Comparison of ENCODE assay signal across 9 cellular contexts in genomic region chr20:62922451-62922921, GRCh38. TPM values are rescaled to one million over a fixed set of nuclear protein-coding genes. Genes with fewer than 3 reads are reported as not detected.
DNase-seq lines count a peak whose midpoint lies in the region; ATAC-seq and TF ChIP-seq lines count a peak whose summit lies in the region.
"Had no signal": no experiment of that assay in that cellular context is flagged by ENCODE, and none has a peak within 500 bp of the region (broad histone marks: within the 10 kb centered on the region; RNA-seq: fewer than 3 reads in every experiment).

No MANE protein-coding gene starts in this region.

- TF ChIP-seq CTCF in HEK293 (tag by site-specific recombination; IDR thresholded peaks at IDR 0.05), result no peak
- TF ChIP-seq CTCF in heart right ventricle (IDR thresholded peaks at IDR 0.05), result no peak

- CTCF ChIA-PET in HEK293 (lab: Yijun Ruan, JAX), result interaction anchor here (1.0 to 3.6 kb wide), 3 partner anchors 12 to 86 kb away, joined by 4 to 33 read pairs (median 12); no protein-coding TSS in a partner anchor

- intact Hi-C loops in heart right ventricle (cut with DNase I), result no loop called here

- ATAC-seq in GM18909 (IDR thresholded peaks at IDR 0.05; ENCODE audit: poor library complexity, unreplicated experiment) (no peak), heart right ventricle (no peak)

- no peak overlapping the region for H3K27ac ChIP-seq in HEK293 (ENCODE audit: extremely low read depth, low read depth, low read length)
- H3K27ac ChIP-seq in esophagus (ENCODE audit: low read depth in 2 of 2, low read length in 1 of 2), result peak overlapping the region; percentile 19 to 72
- peak overlapping the region in 5 of 10 donors; percentile 43 to 99 (median 98) for H3K27ac ChIP-seq in heart right ventricle

- no peaks in the 10 kb centered on the region for H3K36me3 ChIP-seq in HEK293 (ENCODE audit: control insufficient read depth in 2 of 2, insufficient read depth in 1 of 2, low read length in 2 of 2)
- H3K36me3 ChIP-seq in esophagus (ENCODE audit: control insufficient read depth in 2 of 2, insufficient read depth in 2 of 2, low read length in 1 of 2), result peaks cover 0 to 4% of the 10 kb centered on the region in 2 donors
- H3K36me3 ChIP-seq in heart right ventricle, result no peaks in the 10 kb centered on the region

- H3K4me1 ChIP-seq in HEK293 (ENCODE audit: control insufficient read depth, insufficient read depth, low read length) (peaks cover 44% of the 10 kb centered on the region), esophagus (ENCODE audit: control insufficient read depth in 2 of 2, insufficient read depth in 2 of 2, low read length in 1 of 2) (peaks cover 6 to 24% of the 10 kb centered on the region in 2 donors), heart right ventricle (peaks cover 40 to 89% (median 84%) of the 10 kb centered on the region in 9 donors)

- H3K27me3 ChIP-seq in esophagus (ENCODE audit: control insufficient read depth in 1 of 2, insufficient read depth in 2 of 2, low read length in 2 of 2), result no peaks in the 10 kb centered on the region
- H3K27me3 ChIP-seq in heart right ventricle, result no peaks in the 10 kb centered on the region

- DNase-seq in activated CD4-positive, alpha-beta T cell treated with anti-CD3 and anti-CD28 coated beads, Interleukin-2, amount 50 U/mL, for 48 hours, result peak; percentile 47 to 59
- peak; percentile 52 for DNase-seq in stimulated activated CD4-positive, alpha-beta T cell treated with anti-CD3 and anti-CD28 coated beads, Interleukin-15, amount 100 ng/mL, for 24 hours
- DNase-seq in RPMI8226, result no peak
- no peak for DNase-seq in NCI-H510A treated with DMSO at 0.1 percent for 48 hours (lab: John Stamatoyannopoulos, UW)
- no peak for DNase-seq in heart right ventricle

- H3K9me3 ChIP-seq in HEK293 (ENCODE audit: control insufficient read depth, insufficient read depth, low read depth, low read length) (no peaks in the 10 kb centered on the region), esophagus (ENCODE audit: control insufficient read depth in 2 of 2, insufficient read depth in 1 of 2, low read depth in 1 of 2, low read length in 1 of 2) (no peaks in the 10 kb centered on the region), heart right ventricle (no peaks in the 10 kb centered on the region)

- H3K4me3 ChIP-seq in HEK293 (ENCODE audit: low read depth, low read length), result no peak overlapping the region
- H3K4me3 ChIP-seq in esophagus (ENCODE audit: low read depth in 1 of 2, low read length in 2 of 2), result no peak overlapping the region
- peak overlapping the region in 1 of 10 donors; percentile 3 for H3K4me3 ChIP-seq in heart right ventricle

- POLR2A ChIA-PET in HEK293 (lab: Yijun Ruan, JAX), result no interaction called here

- 68 to 69% methylated on average over 14 of the region's 14 CpGs for WGBS in esophagus, 2 donors
- WGBS in heart right ventricle, 2 donors, result 68 to 70% methylated on average over 14 of the region's 14 CpGs

TF ChIP-seq in HEK293, 187 proteins besides CTCF, POLR2A, EP300 and RAD21:
- peak; percentile 28; the same call in 1 of the 2 replicates for TF ChIP-seq ZNF580 (tag by site-specific recombination; IDR thresholded peaks at IDR 0.05)
- no peak for TF ChIP-seq ZBTB44 (tag by site-specific recombination; IDR thresholded peaks at IDR 0.05)
- TF ChIP-seq REPIN1 (tag by site-specific recombination; IDR thresholded peaks at IDR 0.05; ENCODE audit: low read depth), result no peak

RNA-seq across cellular contexts. Expression of gene DIDO1, which starts 3.8 kb away (rescaled TPM):
- polyA plus RNA-seq in esophagus, result 10 to 100 TPM; 17.3 TPM
- total RNA-seq in heart right ventricle, result 10 to 100 TPM; 31.4 to 44.6 (median 37.6) TPM
- 10 to 100 TPM; 16.0 to 21.9 TPM for polyA plus RNA-seq in heart right ventricle

RNA-seq across cellular contexts. Expression of gene GID8, which starts 15.5 kb away (rescaled TPM):
- polyA plus RNA-seq in esophagus (10 to 100 TPM; 16.2 to 30.0 TPM), heart right ventricle (10 to 100 TPM in 1 of 2 donors, 1 to 10 TPM in 1; 7.0 to 10.2 TPM)
- total RNA-seq in heart right ventricle, result 10 to 100 TPM; 13.7 to 19.9 (median 16.7) TPM

RNA-seq across cellular contexts. Expression of gene SLC17A9, which starts 30.0 kb away (rescaled TPM):
- polyA plus RNA-seq in esophagus, result 1 to 10 TPM; 1.0 to 3.3 TPM
- total RNA-seq in heart right ventricle, result 1 to 10 TPM in 4 of 10 donors, under 1 TPM in 6; 0.19 to 3.6 (median 0.62) TPM
- polyA plus RNA-seq in heart right ventricle, result 1 to 10 TPM; 2.3 to 8.3 TPM
- total RNA-seq: SK-MEL-5 had no signal

Comparison
In these comparisons a context has a peak if more than half of its experiments do, and no peak if none do; other contexts are left out.
1. DNase-seq: peak in activated CD4-positive, alpha-beta T cell treated with anti-CD3 and anti-CD28 coated beads, Interleukin-2, amount 50 U/mL, for 48 hours (2 of 2) and stimulated activated CD4-positive, alpha-beta T cell treated with anti-CD3 and anti-CD28 coated beads, Interleukin-15, amount 100 ng/mL, for 24 hours (single experiment); none in RPMI8226 (single experiment), NCI-H510A treated with DMSO at 0.1 percent for 48 hours (single experiment) and heart right ventricle (0 of 2).